In the genomic region with DNA sequence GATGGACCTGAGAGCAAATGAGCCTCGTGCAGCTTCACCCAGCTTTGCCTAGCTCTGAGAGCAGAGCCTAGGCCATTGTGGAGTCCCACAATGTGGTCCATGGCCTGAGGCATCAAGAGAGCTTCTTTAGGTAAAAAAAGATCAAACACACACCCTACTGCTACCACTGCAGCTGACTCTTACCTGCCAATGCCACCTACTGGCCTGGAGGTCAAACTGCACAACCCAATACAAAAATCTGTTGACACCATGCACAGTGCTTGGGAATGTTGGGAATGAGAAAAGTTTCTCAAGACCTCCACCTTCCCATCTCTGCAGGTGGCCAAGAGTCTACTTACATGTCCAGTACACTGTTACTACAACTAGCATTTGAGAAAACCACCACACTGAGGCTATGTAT, we compare ENCODE assay signal across 13 cellular contexts.
A peak's percentile ranks its signal among the peaks of the same experiment; 100 is the strongest.
DNase-seq lines count a peak whose midpoint lies in the region; ATAC-seq and TF ChIP-seq lines count a peak whose summit lies in the region.
"Had no signal": no experiment of that assay in that cellular context is flagged by ENCODE, and none has a peak within 500 bp of the region (broad histone marks: within the 10 kb centered on the region; RNA-seq: fewer than 3 reads in every experiment).

No MANE protein-coding gene starts in this region.

- H3K9me3 Mint-ChIP-seq in Caco-2 (ENCODE audit: unreplicated experiment) = peaks cover 10% of the 10 kb centered on the region

- peaks cover 1% of the 10 kb centered on the region; the same call in 1 of the 2 replicates for H3K36me3 ChIP-seq in Caco-2 (ENCODE audit: control insufficient read depth, insufficient read depth, low read length)
- H3K36me3 ChIP-seq in WERI-Rb-1 = peaks cover 4% of the 10 kb centered on the region
- no peaks in the 10 kb centered on the region for H3K36me3 ChIP-seq in kidney epithelial cell (ENCODE audit: control insufficient read depth, insufficient read depth, low read length)

- TF ChIP-seq CTCF in Caco-2 (IDR thresholded peaks at IDR 0.05; ENCODE audit: insufficient read depth in 1 of 2, low read depth in 1 of 2, low read length in 1 of 2, severe bottlenecking in 1 of 2, unreplicated experiment in 1 of 2) = peak; percentile 20 to 39
- TF ChIP-seq CTCF in WERI-Rb-1 (IDR thresholded peaks at IDR 0.05; ENCODE audit: low read depth, low read length) = peak; percentile 85
- peak; percentile 20 for TF ChIP-seq CTCF in kidney epithelial cell (IDR thresholded peaks at IDR 0.05; ENCODE audit: insufficient read depth, low read length, poor library complexity, severe bottlenecking)

- BruUV-seq in Caco-2 (replicated peaks; lab: Mats Ljungman, UMichigan) = no TSS peak

- ATAC-seq in HG02588 (IDR thresholded peaks at IDR 0.05; ENCODE audit: unreplicated experiment) = peak; percentile 55
- ATAC-seq in GM19395 (IDR thresholded peaks at IDR 0.05; ENCODE audit: unreplicated experiment) = no peak
- no peak for ATAC-seq in HG02840 (IDR thresholded peaks at IDR 0.05; ENCODE audit: low FRiP score, unreplicated experiment)

- peaks cover 4% of the 10 kb centered on the region; the same call in 1 of the 2 replicates for H3K9me3 ChIP-seq in Caco-2
- no peaks in the 10 kb centered on the region for H3K9me3 ChIP-seq in WERI-Rb-1 (ENCODE audit: severe bottlenecking)

- no peak overlapping the region for H3K4me3 Mint-ChIP-seq in Caco-2 (ENCODE audit: unreplicated experiment)
- H3K4me3 Mint-ChIP-seq: dendritic cell treated with granulocyte-macrophage colony-stimulating factor and Interleukin-4, amounts not matched to agents 40 ng/mL and 50 ng/mL, for 4 days had no signal

- H3K36me3 Mint-ChIP-seq in Caco-2 (ENCODE audit: insufficient read depth, unreplicated experiment) = peaks cover 9% of the 10 kb centered on the region

- H3K27me3 ChIP-seq in Caco-2 (replicated peaks; ENCODE audit: control insufficient read depth, insufficient read depth, low read length) (no peaks in the 10 kb centered on the region), WERI-Rb-1 (ENCODE audit: insufficient read depth, low read depth, severe bottlenecking) (no peaks in the 10 kb centered on the region), kidney epithelial cell (ENCODE audit: control insufficient read depth, insufficient read depth, low read length) (no peaks in the 10 kb centered on the region)
- H3K27me3 ChIP-seq: hepatocyte had no signal

- H3K4me1 Mint-ChIP-seq in Caco-2 (ENCODE audit: low read depth, unreplicated experiment) = no peaks in the 10 kb centered on the region

- no peaks in the 10 kb centered on the region for H3K27me3 Mint-ChIP-seq in Caco-2 (ENCODE audit: insufficient read depth, unreplicated experiment)
- H3K27me3 Mint-ChIP-seq: dendritic cell treated with granulocyte-macrophage colony-stimulating factor and Interleukin-4, amounts not matched to agents 40 ng/mL and 50 ng/mL, for 4 days had no signal

- H3K27ac Mint-ChIP-seq in Caco-2 (ENCODE audit: unreplicated experiment) = no peak overlapping the region
- H3K27ac Mint-ChIP-seq: dendritic cell treated with granulocyte-macrophage colony-stimulating factor and Interleukin-4, amounts not matched to agents 40 ng/mL and 50 ng/mL, for 4 days had no signal

- CTCF ChIA-PET in Caco-2 (lab: Charles Lee) = interaction anchor here (0.7 to 0.8 kb wide), 2 partner anchors 21 to 191 kb away, joined by 3 read pairs; no protein-coding TSS in a partner anchor

- intact Hi-C loops in Caco-2 (cut with micrococcal nuclease; ENCODE audit: unreplicated experiment) = loop anchor here (1.0 kb wide), 2 partner anchors 10 to 21 kb away; no protein-coding TSS in a partner anchor

- peak in 1 of 2 experiments; percentile 22 for DNase-seq in Caco-2
- DNase-seq in WERI-Rb-1 = peak; percentile 35
- DNase-seq in kidney epithelial cell (ENCODE audit: low read depth) = no peak
- DNase-seq in stimulated activated CD4-positive, alpha-beta T cell treated with anti-CD3 and anti-CD28 coated beads, Interleukin-2, amount 100 ng/mL, for 48 hours = no peak
- DNase-seq in NCI-H2196 treated with DMSO at 0.1 percent for 48 hours (lab: John Stamatoyannopoulos, UW; ENCODE audit: unreplicated experiment) = no peak
- DNase-seq: activated gamma-delta T cell treated with Interleukin-2 at 50 U/mL for 16 hours; NCI-H1417 treated with DMSO at 0.1 percent for 48 hours; stimulated activated CD8-positive, alpha-beta memory T cell treated with anti-CD3 and anti-CD28 coated beads, Interleukin-4, amount 100 ng/mL, for 48 hours had no signal

- H3K27ac ChIP-seq in WERI-Rb-1 = no peak overlapping the region
- H3K27ac ChIP-seq: hepatocyte had no signal

- H3K4me1 ChIP-seq in Caco-2 = 0 out of 2 replicates have a peak, but pooled peaks cover 2% of the 10 kb centered on the region

- H3K4me3 ChIP-seq in Caco-2 (ENCODE audit: low read depth, low read length) (no peak overlapping the region), WERI-Rb-1 (ENCODE audit: low read depth, low read length) (no peak overlapping the region), kidney epithelial cell (ENCODE audit: low read depth, low read length) (no peak overlapping the region)
- H3K4me3 ChIP-seq: hepatocyte had no signal

- POLR2A ChIA-PET in Caco-2 (lab: Charles Lee) = no interaction called here

Comparison
In these comparisons a context has a peak if more than half of its experiments do, and no peak if none do; other contexts are left out.
1. CTCF ChIP-seq: peak in every context shown above with its lines; median percentile 85 in WERI-Rb-1; 30 in Caco-2; 20 in kidney epithelial cell.